In genomic region chr22:24517446-24517845, GRCh38 we compare ENCODE assay signal across 17 cellular contexts. TPM values are rescaled to one million over a fixed set of nuclear protein-coding genes. Genes with fewer than 3 reads are reported as not detected.
A peak's percentile ranks its signal among the peaks of the same experiment; 100 is the strongest.
DNase-seq lines count a peak whose midpoint lies in the region; ATAC-seq and TF ChIP-seq lines count a peak whose summit lies in the region.
"Had no signal": no experiment of that assay in that cellular context is flagged by ENCODE, and none has a peak within 500 bp of the region (broad histone marks: within the 10 kb centered on the region; RNA-seq: fewer than 3 reads in every experiment).

No MANE protein-coding gene starts in this region.

- no peak overlapping the region for H3K4me3 Mint-ChIP-seq in HFFc6

- no peak for ATAC-seq in right lobe of liver

- TF ChIP-seq CTCF in right lobe of liver (IDR thresholded peaks at IDR 0.05) = no peak
- no peak for TF ChIP-seq CTCF in esophagus squamous epithelium (IDR thresholded peaks at IDR 0.05)
- TF ChIP-seq CTCF in HFFc6 (IDR thresholded peaks at IDR 0.05) = no peak
- TF ChIP-seq CTCF in vagina (IDR thresholded peaks at IDR 0.05) = no peak

- H3K4me1 ChIP-seq in right lobe of liver (peaks cover 0 to 93% (median 38%) of the 10 kb centered on the region in 4 donors), esophagus squamous epithelium (peaks cover 0 to 24% (median 5%) of the 10 kb centered on the region in 3 donors), vagina (peaks cover 7% of the 10 kb centered on the region)

- H3K27me3 ChIP-seq in right lobe of liver (no peaks in the 10 kb centered on the region), esophagus squamous epithelium (peaks cover 0 to 31% (median 0%) of the 10 kb centered on the region in 4 donors), vagina (no peaks in the 10 kb centered on the region)

- H3K9me3 Mint-ChIP-seq in HFFc6 = no peaks in the 10 kb centered on the region

- TF ChIP-seq POLR2A in right lobe of liver (IDR thresholded peaks at IDR 0.05) (no peak), esophagus squamous epithelium (IDR thresholded peaks at IDR 0.05) (no peak), vagina (IDR thresholded peaks at IDR 0.05) (no peak)

- intact Hi-C loops in right lobe of liver (cut with DNase I) (no loop called here), esophagus squamous epithelium (cut with DNase I) (loop anchor here (5.0 kb wide), 1 partner anchor 95 kb away; no protein-coding TSS in a partner anchor), vagina (cut with DNase I) (no loop called here)

- peaks cover 8% of the 10 kb centered on the region for H3K27me3 Mint-ChIP-seq in HFFc6 (ENCODE audit: insufficient read depth)

- H3K27ac Mint-ChIP-seq in HFFc6 = no peak overlapping the region

- DNase-seq in NCI-H1436 (lab: John Stamatoyannopoulos, UW) (peak; percentile 25), NCI-H1436 treated with DMSO at 0.1 percent for 48 hours (lab: John Stamatoyannopoulos, UW) (no peak), NCI-H446 treated with DMSO at 0.1 percent for 48 hours (lab: John Stamatoyannopoulos, UW) (peak; percentile 29), right lobe of liver (no peak), HUDEP-2 (lab: John Stamatoyannopoulos, UW; ENCODE audit: unreplicated experiment in 76 of 76) (no peak), esophagus squamous epithelium (lab: John Stamatoyannopoulos, UW) (no peak), HFFc6 (no peak), vagina (ENCODE audit: extremely low spot score in 2 of 2) (no peak)
- DNase-seq: DMS153, GOT3, NCI-H2107, NCI-H748 treated with DMSO at 0.1 percent for 48 hours, SW 1271 had no signal

- no peak overlapping the region for H3K4me3 ChIP-seq in right lobe of liver
- no peak overlapping the region for H3K4me3 ChIP-seq in esophagus squamous epithelium
- H3K4me3 ChIP-seq in vagina = no peak overlapping the region

- peaks cover 25% of the 10 kb centered on the region for H3K4me1 Mint-ChIP-seq in HFFc6 (ENCODE audit: low read depth)

- H3K36me3 ChIP-seq in right lobe of liver (peaks cover 0 to 44% (median 18%) of the 10 kb centered on the region in 4 donors), esophagus squamous epithelium (no peaks in the 10 kb centered on the region), vagina (no peaks in the 10 kb centered on the region)

- H3K9me3 ChIP-seq in right lobe of liver (no peaks in the 10 kb centered on the region), esophagus squamous epithelium (no peaks in the 10 kb centered on the region), vagina (no peaks in the 10 kb centered on the region)

- peak overlapping the region in 2 of 3 donors; percentile 37 to 41 for H3K27ac ChIP-seq in right lobe of liver
- H3K27ac ChIP-seq in esophagus squamous epithelium = no peak overlapping the region
- H3K27ac ChIP-seq in vagina = no peak overlapping the region
- H3K27ac ChIP-seq: C4-2B had no signal

- 63% methylated on average over 2 of the region's 2 CpGs for WGBS in right lobe of liver (ENCODE audit: insufficient coverage, low coverage, low lambda C conversion rate, missing lambda C conversion rate)
- 100% methylated on average over 1 of the region's 2 CpGs for WGBS in esophagus squamous epithelium, 2 donors

- no peaks in the 10 kb centered on the region for H3K36me3 Mint-ChIP-seq in HFFc6 (ENCODE audit: low read depth)

RNA-seq across cellular contexts. Expression of gene UPB1, which starts 22.3 kb away (rescaled TPM):
- total RNA-seq in right lobe of liver (100 to 1,000 TPM in 3 of 6 experiments, 10 to 100 TPM in 3; 50.6 to 169 (median 100) TPM), esophagus squamous epithelium (under 1 TPM in 1 of 4 donors, not detected in 3; 0.57 TPM), vagina (not detected)
- under 1 TPM in 4 of 6 experiments, not detected in 2; 0.07 to 0.14 (median 0.12) TPM for total RNA-seq in HFFc6 (2021; fragmentation: NEBNext Ultra II Directional; extraction: Animal tissue kit (Norgen Biotek cat#: 25700))
- total RNA-seq: A172, MCF 10A, SK-MEL-5 had no signal

RNA-seq across cellular contexts. Expression of gene GUCD1, which starts 37.5 kb away (rescaled TPM):
- 100 to 1,000 TPM in 5 of 6 experiments, 10 to 100 TPM in 1; 94.0 to 281 (median 213) TPM for total RNA-seq in right lobe of liver
- 10 to 100 TPM; 48.2 to 98.8 (median 76.2) TPM for total RNA-seq in esophagus squamous epithelium
- 10 to 100 TPM; 82.4 to 99.5 (median 89.0) TPM for total RNA-seq in HFFc6 (2021; fragmentation: NEBNext Ultra II Directional; extraction: Animal tissue kit (Norgen Biotek cat#: 25700))
- 81.8 TPM for total RNA-seq in vagina

RNA-seq across cellular contexts. Expression of gene SNRPD3, which starts 38.4 kb away (rescaled TPM):
- total RNA-seq in right lobe of liver = 100 to 1,000 TPM in 2 of 6 experiments, 10 to 100 TPM in 4; 43.3 to 180 (median 53.4) TPM
- total RNA-seq in esophagus squamous epithelium = 100 to 1,000 TPM; 107 to 176 (median 152) TPM
- 100 to 1,000 TPM in 5 of 6 experiments, 10 to 100 TPM in 1; 98.9 to 108 (median 104) TPM for total RNA-seq in HFFc6 (2021; fragmentation: NEBNext Ultra II Directional; extraction: Animal tissue kit (Norgen Biotek cat#: 25700))
- total RNA-seq in vagina = 125 TPM

Comparison
In these comparisons a context has a peak if more than half of its experiments do, and no peak if none do; other contexts are left out.
1. DNase-seq: peak in NCI-H1436 (single experiment) and NCI-H446 treated with DMSO at 0.1 percent for 48 hours (single experiment); none in NCI-H1436 treated with DMSO at 0.1 percent for 48 hours (single experiment), right lobe of liver (0 of 3), HUDEP-2 (0 of 76), esophagus squamous epithelium (single experiment), HFFc6 (single experiment) and vagina (0 of 2).
2. H3K27ac ChIP-seq: peak in right lobe of liver (2 of 3); none in esophagus squamous epithelium (0 of 4) and vagina (single experiment).
3. RNA of gene UPB1, which starts 22.3 kb away (total RNA-seq): 50.6 to 169 TPM in right lobe of liver; not detected in vagina (single experiment), 0.07 to 0.14 TPM in HFFc6 and 0.57 TPM in esophagus squamous epithelium; every median in the first group is over 10 times any median in the second.